Comparison of ENCODE assay signal across 8 cellular contexts in the genomic region with DNA sequence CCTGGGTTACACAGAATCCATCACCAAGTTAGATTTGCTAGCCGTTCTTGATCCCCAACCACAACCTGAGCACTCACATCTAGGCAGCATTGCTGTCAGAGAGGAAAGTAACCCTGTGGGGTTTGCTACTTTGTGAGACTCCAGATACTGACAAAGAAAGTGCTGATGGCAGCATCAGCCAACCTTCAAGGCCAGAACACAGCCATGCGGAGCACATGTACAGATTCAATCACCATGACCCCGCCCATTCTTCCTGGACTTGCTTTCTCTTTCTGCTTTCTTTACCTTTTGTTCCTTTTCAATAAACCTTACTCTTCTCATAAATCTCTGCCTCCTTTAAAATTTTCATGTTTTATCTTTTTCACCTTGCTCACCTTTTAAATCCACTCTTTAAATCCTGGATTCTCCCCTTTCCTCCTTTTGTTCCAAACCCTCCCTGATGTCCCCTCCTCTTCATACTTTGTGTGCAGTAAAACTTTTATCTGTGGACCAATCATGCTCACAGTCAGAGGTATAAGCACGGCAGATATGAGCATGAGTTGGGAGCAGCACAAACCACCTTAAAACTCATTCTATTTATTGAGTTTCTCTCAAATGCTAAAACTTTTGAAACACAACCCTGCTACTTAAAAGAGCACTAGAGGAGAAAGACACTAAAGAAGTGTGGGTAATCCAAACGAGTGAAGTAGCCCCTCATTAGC. TPM values are rescaled to one million over a fixed set of nuclear protein-coding genes. Genes with fewer than 3 reads are reported as not detected.
A peak's percentile ranks its signal among the peaks of the same experiment; 100 is the strongest.
DNase-seq lines count a peak whose midpoint lies in the region; ATAC-seq and TF ChIP-seq lines count a peak whose summit lies in the region.
"Had no signal": no experiment of that assay in that cellular context is flagged by ENCODE, and none has a peak within 500 bp of the region (broad histone marks: within the 10 kb centered on the region; RNA-seq: fewer than 3 reads in every experiment).

No MANE protein-coding gene starts in this region.

- H3K9me3 ChIP-seq in Panc1 (ENCODE audit: control insufficient read depth, insufficient read depth, low read depth, low read length): no peaks in the 10 kb centered on the region
- H3K9me3 ChIP-seq in mucosa of descending colon: no peaks in the 10 kb centered on the region
- no peaks in the 10 kb centered on the region for H3K9me3 ChIP-seq in thyroid gland

- peak overlapping the region; percentile 85 to 93 for H3K27ac Mint-ChIP-seq in activated naive CD4-positive, alpha-beta T cell treated with anti-CD3 and anti-CD28 coated beads, Interleukin-2, amount 50 U/mL, for 72 hours

- TSS peak; percentile 35 for BruUV-seq in Panc1 (replicated peaks; lab: Mats Ljungman, UMichigan)

- peaks cover 29% of the 10 kb centered on the region for H3K4me1 ChIP-seq in Panc1 (ENCODE audit: control insufficient read depth, insufficient read depth, low read length)
- H3K4me1 ChIP-seq in mucosa of descending colon (ENCODE audit: low read depth): peaks cover 39% of the 10 kb centered on the region
- peaks cover 16 to 43% of the 10 kb centered on the region in 2 donors for H3K4me1 ChIP-seq in thyroid gland

- in situ Hi-C loops in Panc1 (cut with HindIII; ENCODE audit: low pct_unique_long_range_greater_than_20kb, low sequenced_read_pairs): no loop called here

- POLR2A ChIA-PET in Panc1 (lab: Charles Lee): no interaction called here

- no peaks in the 10 kb centered on the region for H3K27me3 ChIP-seq in Panc1 (ENCODE audit: control insufficient read depth, insufficient read depth, low read length)
- no peaks in the 10 kb centered on the region for H3K27me3 ChIP-seq in thyroid gland

- CTCF ChIA-PET in Panc1 (lab: Charles Lee): no interaction called here

- intact Hi-C loops in Panc1 (cut with micrococcal nuclease; ENCODE audit: unreplicated experiment): loop anchor here (10.0 kb wide), 1 partner anchor 126 kb away; no protein-coding TSS in a partner anchor
- intact Hi-C loops in mucosa of descending colon (cut with DNase I, micrococcal nuclease): no loop called here
- intact Hi-C loops in thyroid gland (cut with DNase I): no loop called here

- peaks cover 6 to 19% of the 10 kb centered on the region in 2 donors for H3K36me3 Mint-ChIP-seq in activated naive CD4-positive, alpha-beta T cell treated with anti-CD3 and anti-CD28 coated beads, Interleukin-2, amount 50 U/mL, for 72 hours

- TF ChIP-seq CTCF in Panc1 (IDR thresholded peaks at IDR 0.05) (no peak), mucosa of descending colon (IDR thresholded peaks at IDR 0.05) (no peak), thyroid gland (IDR thresholded peaks at IDR 0.05) (no peak)

- H3K9me3 Mint-ChIP-seq in activated naive CD4-positive, alpha-beta T cell treated with anti-CD3 and anti-CD28 coated beads, Interleukin-2, amount 50 U/mL, for 72 hours: no peaks in the 10 kb centered on the region

- peak overlapping the region; percentile 73 for H3K27ac ChIP-seq in Panc1 (ENCODE audit: low read length)
- peak overlapping the region; percentile 53 to 67 (median 54) for H3K27ac ChIP-seq in thyroid gland

- ATAC-seq in Panc1 (no peak), mucosa of descending colon (peak; percentile 63), GM21515 (IDR thresholded peaks at IDR 0.05; ENCODE audit: unreplicated experiment) (no peak), GM21367 (IDR thresholded peaks at IDR 0.05; ENCODE audit: unreplicated experiment) (no peak)
- peak; percentile 29 to 30 for ATAC-seq in activated naive CD4-positive, alpha-beta T cell treated with anti-CD3 and anti-CD28 coated beads, Interleukin-2, amount 50 U/mL, for 72 hours

- H3K4me3 ChIP-seq in Panc1 (ENCODE audit: low read depth in 2 of 2, low read length in 2 of 2) (no peak overlapping the region), mucosa of descending colon (no peak overlapping the region), thyroid gland (replicated peaks in 1 of 3) (no peak overlapping the region)

- TF ChIP-seq POLR2A in thyroid gland (IDR thresholded peaks at IDR 0.05): no peak

- 42 to 52% methylated on average over 5 of the region's 5 CpGs for WGBS in thyroid gland, 2 donors

- H3K36me3 ChIP-seq in Panc1 (ENCODE audit: control insufficient read depth, insufficient read depth, low read length) (peaks cover 14% of the 10 kb centered on the region), mucosa of descending colon (ENCODE audit: low read depth) (no peaks in the 10 kb centered on the region), thyroid gland (peaks cover 0 to 4% of the 10 kb centered on the region in 2 donors)

- DNase-seq in Panc1 (ENCODE audit: low read depth, low spot score): no peak
- no peak for DNase-seq in activated naive CD4-positive, alpha-beta T cell treated with anti-CD3 and anti-CD28 coated beads, Interleukin-2, amount 50 U/mL, for 72 hours (ENCODE audit: low spot score in 2 of 2)
- peak in 1 of 3 donors; percentile 68 for DNase-seq in mucosa of descending colon
- DNase-seq in thyroid gland: peak; percentile 44
- no peak for DNase-seq in DMS79 treated with DMSO at 0.1 percent for 48 hours (lab: John Stamatoyannopoulos, UW)
- DNase-seq: occipital lobe had no signal

RNA-seq across cellular contexts. Expression of gene CERS5, which starts 21.9 kb away (rescaled TPM):
- 50.5 TPM for total RNA-seq in Panc1 (2021; ENCODE audit: unreplicated experiment)
- 40.1 TPM for polyA plus RNA-seq in Panc1 (2012; ENCODE audit: insufficient read length)
- total RNA-seq in activated naive CD4-positive, alpha-beta T cell treated with anti-CD3 and anti-CD28 coated beads, Interleukin-2, amount 50 U/mL, for 72 hours: 10 to 100 TPM; 50.1 to 71.1 TPM
- total RNA-seq in mucosa of descending colon: 10 to 100 TPM; 21.0 to 26.2 (median 23.0) TPM
- total RNA-seq in thyroid gland: 10 to 100 TPM; 20.2 to 34.9 (median 29.5) TPM

Comparison
In these comparisons a context has a peak if more than half of its experiments do, and no peak if none do; other contexts are left out.
1. ATAC-seq: peak in activated naive CD4-positive, alpha-beta T cell treated with anti-CD3 and anti-CD28 coated beads, Interleukin-2, amount 50 U/mL, for 72 hours (2 of 2) and mucosa of descending colon (single experiment); none in Panc1 (single experiment), GM21515 (single experiment) and GM21367 (single experiment).
2. DNase-seq: peak in thyroid gland (2 of 2); none in Panc1 (single experiment), activated naive CD4-positive, alpha-beta T cell treated with anti-CD3 and anti-CD28 coated beads, Interleukin-2, amount 50 U/mL, for 72 hours (0 of 2) and DMS79 treated with DMSO at 0.1 percent for 48 hours (single experiment).